Comparison of ENCODE assay signal across 14 cellular contexts in genomic region chr11:133830931-133831907, GRCh38. TPM values are rescaled to one million over a fixed set of nuclear protein-coding genes. Genes with fewer than 3 reads are reported as not detected.
A peak's percentile ranks its signal among the peaks of the same experiment; 100 is the strongest.
DNase-seq lines count a peak whose midpoint lies in the region; ATAC-seq and TF ChIP-seq lines count a peak whose summit lies in the region.
"Had no signal": no experiment of that assay in that cellular context is flagged by ENCODE, and none has a peak within 500 bp of the region (broad histone marks: within the 10 kb centered on the region; RNA-seq: fewer than 3 reads in every experiment).

No MANE protein-coding gene starts in this region.

- H3K9me3 Mint-ChIP-seq in WTC11 = no peaks in the 10 kb centered on the region
- H3K9me3 Mint-ChIP-seq in Caco-2 (ENCODE audit: unreplicated experiment) = peaks cover 9% of the 10 kb centered on the region
- H3K9me3 Mint-ChIP-seq: activated T-helper 2 cell treated with anti-CD3 and anti-CD28 coated beads, Interferon-gamma antibody, Interleukin-2, Interleukin-4, amounts not matched to agents 10 μg/mL and 5 μg/mL and 100 μg/mL, durations not matched to agents 14 hours and 24 hours and 36 hours had no signal

- no peaks in the 10 kb centered on the region for H3K36me3 Mint-ChIP-seq in WTC11
- peaks cover 11% of the 10 kb centered on the region for H3K36me3 Mint-ChIP-seq in Caco-2 (ENCODE audit: insufficient read depth, unreplicated experiment)

- H3K4me1 Mint-ChIP-seq in WTC11 (peaks cover 19% of the 10 kb centered on the region), Caco-2 (ENCODE audit: low read depth, unreplicated experiment) (no peaks in the 10 kb centered on the region)

- H3K4me1 ChIP-seq in right lobe of liver = no peaks in the 10 kb centered on the region
- H3K4me1 ChIP-seq in Caco-2 = no peaks in the 10 kb centered on the region

- no peak for TF ChIP-seq POLR2A in right lobe of liver (IDR thresholded peaks at IDR 0.05)

- no peak overlapping the region for H3K27ac ChIP-seq in right lobe of liver

- no peaks in the 10 kb centered on the region; the same call in 1 of the 2 replicates for H3K27me3 Mint-ChIP-seq in WTC11 (ENCODE audit: low read depth)
- H3K27me3 Mint-ChIP-seq in Caco-2 (ENCODE audit: insufficient read depth, unreplicated experiment) = peaks cover 11% of the 10 kb centered on the region

- ATAC-seq in WTC11 (peak; percentile 66), right lobe of liver (no peak), HG03460 (IDR thresholded peaks at IDR 0.05; ENCODE audit: unreplicated experiment) (no peak)

- BruUV-seq in Caco-2 (replicated peaks; lab: Mats Ljungman, UMichigan) = no TSS peak

- CTCF ChIA-PET in WTC11 (lab: Charles Lee) (interaction anchor here (0.7 to 1.9 kb wide), 7 partner anchors 9 to 767 kb away, joined by 3 to 9 read pairs (median 5); no protein-coding TSS in a partner anchor), Caco-2 (lab: Charles Lee) (interaction anchor here (0.6 kb wide), 1 partner anchor 9 kb away, joined by 3 read pairs; no protein-coding TSS in a partner anchor)

- H3K36me3 ChIP-seq in right lobe of liver (no peaks in the 10 kb centered on the region), Caco-2 (ENCODE audit: control insufficient read depth, insufficient read depth, low read length) (no peaks in the 10 kb centered on the region)

- 86% methylated on average over 4 of the region's 8 CpGs for WGBS in right lobe of liver (ENCODE audit: insufficient coverage, low coverage, low lambda C conversion rate, missing lambda C conversion rate)

- H3K9me3 ChIP-seq in right lobe of liver (no peaks in the 10 kb centered on the region), Caco-2 (peaks cover 8% of the 10 kb centered on the region)

- H3K27me3 ChIP-seq in right lobe of liver (no peaks in the 10 kb centered on the region), Caco-2 (replicated peaks; ENCODE audit: control insufficient read depth, insufficient read depth, low read length) (no peaks in the 10 kb centered on the region)

- H3K4me3 ChIP-seq in right lobe of liver (no peak overlapping the region), Caco-2 (ENCODE audit: low read depth, low read length) (no peak overlapping the region)

- POLR2A ChIA-PET in WTC11 (lab: Charles Lee) (no interaction called here), Caco-2 (lab: Charles Lee) (no interaction called here)

- peak; percentile 40 for DNase-seq in Daoy (ENCODE audit: low read depth)
- DNase-seq in GM13977 (ENCODE audit: low spot score) = no peak
- DNase-seq in WTC11 (ENCODE audit: low spot score) = peak; percentile 60
- DNase-seq in right lobe of liver = no peak
- no peak for DNase-seq in NCI-H2107 treated with DMSO at 0.1 percent for 48 hours (lab: John Stamatoyannopoulos, UW; ENCODE audit: unreplicated experiment)
- DNase-seq in Caco-2 = no peak
- DNase-seq: kidney glomerular epithelial cell; NCI-H1417 treated with DMSO at 0.1 percent for 48 hours; stimulated activated CD4-positive, alpha-beta T cell treated with anti-CD3 and anti-CD28 coated beads, Interleukin-2, amount 100 ng/mL, for 24 hours; stimulated activated naive CD4-positive, alpha-beta T cell treated with Interleukin-2 at 50 U/mL for 16 hours had no signal

- in situ Hi-C loops in GM13977 (cut with MboI; ENCODE audit: low pct_unique_long_range_greater_than_20kb, low sequenced_read_pairs, unreplicated experiment) = no loop called here

- TF ChIP-seq CTCF in GM13977 (IDR thresholded peaks at IDR 0.05; ENCODE audit: extremely low read depth, insufficient read depth, missing control alignments) (peak; percentile 30), WTC11 (IDR thresholded peaks at IDR 0.05) (peak; percentile 70), right lobe of liver (IDR thresholded peaks at IDR 0.05) (peak; percentile 5 to 27 (median 10)), Caco-2 (IDR thresholded peaks at IDR 0.05; ENCODE audit: insufficient read depth in 1 of 2, low read depth in 1 of 2, low read length in 1 of 2, severe bottlenecking in 1 of 2, unreplicated experiment in 1 of 2) (no peak)

- intact Hi-C loops in right lobe of liver (cut with DNase I) (loop anchor here in 1 of 2 donors (5.0 kb wide), 1 partner anchor 749 kb away; no protein-coding TSS in a partner anchor), Caco-2 (cut with micrococcal nuclease; ENCODE audit: unreplicated experiment) (no loop called here)

- H3K27ac Mint-ChIP-seq in WTC11 (no peak overlapping the region), Caco-2 (ENCODE audit: unreplicated experiment) (no peak overlapping the region)
- H3K27ac Mint-ChIP-seq: activated T-helper 2 cell treated with anti-CD3 and anti-CD28 coated beads, Interferon-gamma antibody, Interleukin-2, Interleukin-4, amounts not matched to agents 10 μg/mL and 5 μg/mL and 100 μg/mL, durations not matched to agents 14 hours and 24 hours and 36 hours had no signal

- H3K4me3 Mint-ChIP-seq in WTC11 (no peak overlapping the region), Caco-2 (ENCODE audit: unreplicated experiment) (no peak overlapping the region)

TF ChIP-seq in WTC11, 78 proteins besides CTCF, POLR2A, EP300 and RAD21:
- TF ChIP-seq FOXJ3 (CRISPR knock-in tag; IDR thresholded peaks at IDR 0.05; ENCODE audit: borderline replicate concordance) (no peak), ARID4B (CRISPR knock-in tag; IDR thresholded peaks at IDR 0.05; ENCODE audit: borderline replicate concordance) (no peak), PRRX2 (CRISPR knock-in tag; IDR thresholded peaks at IDR 0.05) (no peak), CDX4 (CRISPR knock-in tag; IDR thresholded peaks at IDR 0.05; ENCODE audit: borderline replicate concordance) (no peak), NFYB (CRISPR knock-in tag; conservative IDR thresholded peaks at IDR 0.05; ENCODE audit: low read depth) (no peak), HMGA2 (CRISPR knock-in tag; IDR thresholded peaks at IDR 0.05) (no peak), ATF2 (CRISPR knock-in tag; IDR thresholded peaks at IDR 0.05; ENCODE audit: borderline replicate concordance, low read depth) (no peak), TCF7 (CRISPR knock-in tag; IDR thresholded peaks at IDR 0.05; ENCODE audit: low read depth) (no peak), ATF1 (CRISPR knock-in tag; IDR thresholded peaks at IDR 0.05) (no peak)

RNA-seq across cellular contexts. Expression of gene SPATA19, which starts 14.1 kb away (rescaled TPM):
- total RNA-seq in Daoy (2014; rRNA removed; shearing (Covaris generic)) = not detected in 2 replicates
- total RNA-seq in WTC11 (2021) (not detected in 3 replicates), right lobe of liver (not detected), Caco-2 (2022) (not detected in 2 replicates)
- total RNA-seq: activated T-helper 2 cell treated with anti-CD3 and anti-CD28 coated beads, Interferon-gamma antibody, Interleukin-2, Interleukin-4, amounts not matched to agents 10 μg/mL and 5 μg/mL and 100 μg/mL, durations not matched to agents 14 hours and 24 hours and 36 hours; omental fat pad; RPMI7951 had no signal

Comparison
In these comparisons a context has a peak if more than half of its experiments do, and no peak if none do; other contexts are left out.
1. DNase-seq: peak in Daoy (single experiment) and WTC11 (single experiment); none in GM13977 (single experiment), right lobe of liver (0 of 3), NCI-H2107 treated with DMSO at 0.1 percent for 48 hours (single experiment) and Caco-2 (0 of 2).
2. CTCF ChIP-seq: peak in GM13977 (single experiment), WTC11 (single experiment) and right lobe of liver (4 of 4); none in Caco-2 (0 of 2).